Comparison of ENCODE assay signal across 16 cellular contexts in genomic region chrX:14546190-14546589, GRCh38. TPM values are rescaled to one million over a fixed set of nuclear protein-coding genes. Genes with fewer than 3 reads are reported as not detected.
DNase-seq lines count a peak whose midpoint lies in the region.
"Had no signal": no experiment of that assay in that cellular context is flagged by ENCODE, and none has a peak within 500 bp of the region (broad histone marks: within the 10 kb centered on the region; RNA-seq: fewer than 3 reads in every experiment).

No MANE protein-coding gene starts in this region.

- no peak overlapping the region for H3K9ac ChIP-seq in SK-N-MC (ENCODE audit: insufficient read length)
- H3K9ac ChIP-seq: BLaER1 had no signal

- no peak overlapping the region for H3K27ac ChIP-seq in SK-N-MC
- H3K27ac ChIP-seq: 22Rv1, BLaER1 had no signal

- no peaks in the 10 kb centered on the region for H3K9me3 ChIP-seq in SK-N-MC (ENCODE audit: low read depth, low read length)
- H3K9me3 ChIP-seq in MG63: no peaks in the 10 kb centered on the region
- H3K9me3 ChIP-seq: BLaER1 had no signal

- H3K27me3 ChIP-seq in H7 (ENCODE audit: control insufficient read depth, insufficient read depth, low read length): no peaks in the 10 kb centered on the region
- H3K27me3 ChIP-seq in MG63: no peaks in the 10 kb centered on the region

- H3K36me3 ChIP-seq in SK-N-MC (ENCODE audit: insufficient read depth, low read length) (no peaks in the 10 kb centered on the region), H7 (replicated peaks; ENCODE audit: control insufficient read depth, insufficient read depth, low read length) (no peaks in the 10 kb centered on the region), MG63 (no peaks in the 10 kb centered on the region)
- H3K36me3 ChIP-seq: BLaER1 had no signal

- DNase-seq in NCI-H1417 (lab: John Stamatoyannopoulos, UW): peak in 2 of 3 experiments; percentile 35 to 67
- DNase-seq in NCI-H1417 treated with DMSO at 0.1 percent for 48 hours (lab: John Stamatoyannopoulos, UW): no peak
- DNase-seq in DMS153 (lab: John Stamatoyannopoulos, UW): peak; percentile 10
- DNase-seq in NCI-H146 treated with DMSO at 0.1 percent for 48 hours (lab: John Stamatoyannopoulos, UW; ENCODE audit: unreplicated experiment): peak; percentile 30
- peak; percentile 30 for DNase-seq in SK-N-MC (ENCODE audit: low read depth, low spot score)
- DNase-seq in NCI-H2029 (lab: John Stamatoyannopoulos, UW): no peak
- no peak for DNase-seq in H7
- DNase-seq in MG63: no peak
- DNase-seq: AML-193; CD8-positive, alpha-beta memory T cell; DND-41; GDM1 had no signal

- H3K4me3 ChIP-seq in SK-N-MC (no peak overlapping the region), H7 (ENCODE audit: insufficient read depth, low read depth, low read length) (no peak overlapping the region), MG63 (no peak overlapping the region)
- H3K4me3 ChIP-seq: BLaER1 had no signal

RNA-seq across cellular contexts. Expression of gene GLRA2, which starts 16.9 kb away (rescaled TPM):
- not detected in 2 replicates for total RNA-seq in H7 (2014; rRNA removed; shearing (Covaris generic))
- not detected in 2 replicates for total RNA-seq in MG63 (2014; rRNA removed; shearing (Covaris generic); ENCODE audit: low replicate concordance)
- total RNA-seq: CD8-positive, alpha-beta memory T cell; H4; HepG2 had no signal

Comparison
In these comparisons a context has a peak if more than half of its experiments do, and no peak if none do; other contexts are left out.
1. DNase-seq: peak in NCI-H1417 (2 of 3), DMS153 (single experiment), NCI-H146 treated with DMSO at 0.1 percent for 48 hours (single experiment) and SK-N-MC (single experiment); none in NCI-H1417 treated with DMSO at 0.1 percent for 48 hours (single experiment), NCI-H2029 (single experiment), H7 (single experiment) and MG63 (single experiment).